25 cellular contexts compared by ENCODE assay signal in the genomic region with DNA sequence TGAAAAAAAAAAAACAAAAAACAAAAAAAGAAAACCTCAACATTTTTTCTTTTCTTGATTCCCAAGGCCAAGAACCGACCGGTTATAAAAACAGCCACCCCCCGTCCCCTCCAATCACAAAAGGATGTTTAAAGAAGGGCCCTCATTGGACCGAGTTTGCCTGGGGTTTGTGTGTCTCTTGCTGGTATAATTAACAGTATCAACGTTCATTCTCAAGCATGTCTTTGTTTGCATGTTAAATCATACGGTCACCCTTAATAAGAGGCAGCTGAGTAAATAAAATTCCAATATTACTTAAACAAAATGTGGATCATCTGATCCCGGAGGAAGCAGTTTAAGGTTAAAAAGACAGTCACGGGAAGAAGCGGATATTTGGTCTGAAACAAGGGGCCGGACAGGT.
DNase-seq lines count a peak whose midpoint lies in the region; ATAC-seq and TF ChIP-seq lines count a peak whose summit lies in the region.
"Had no signal": no experiment of that assay in that cellular context is flagged by ENCODE, and none has a peak within 500 bp of the region (broad histone marks: within the 10 kb centered on the region; RNA-seq: fewer than 3 reads in every experiment).

No MANE protein-coding gene starts in this region.

- H3K4me2 ChIP-seq in smooth muscle cell = no peak overlapping the region
- H3K4me2 ChIP-seq: A549, BLaER1, GM23338 had no signal

- ATAC-seq in HG03135 (IDR thresholded peaks at IDR 0.05; ENCODE audit: unreplicated experiment) (no peak), GM21528 (IDR thresholded peaks at IDR 0.05; ENCODE audit: low FRiP score, unreplicated experiment) (no peak)
- ATAC-seq: A549, GM23338, heart right ventricle, left lobe of liver had no signal

- no peaks in the 10 kb centered on the region for H3K79me2 ChIP-seq in smooth muscle cell (ENCODE audit: low read depth)
- H3K79me2 ChIP-seq: parathyroid adenoma had no signal

- H3K9ac ChIP-seq in smooth muscle cell (ENCODE audit: low read depth) = no peak overlapping the region
- H3K9ac ChIP-seq: BLaER1, parathyroid adenoma had no signal

- H3K27me3 ChIP-seq in smooth muscle cell (ENCODE audit: low read depth) = peaks cover 20% of the 10 kb centered on the region
- H3K27me3 ChIP-seq: BLaER1, sigmoid colon had no signal

- H3F3A ChIP-seq in smooth muscle cell (ENCODE audit: low read depth) = no peaks in the 10 kb centered on the region

- H3K4me3 ChIP-seq in smooth muscle cell = no peak overlapping the region
- H3K4me3 ChIP-seq: A549, BLaER1, coronary artery, GM23338, heart right ventricle, sigmoid colon had no signal

- H3K4me1 ChIP-seq in smooth muscle cell (ENCODE audit: low read depth) = no peaks in the 10 kb centered on the region
- H3K4me1 ChIP-seq: A549, BLaER1, heart right ventricle, parathyroid adenoma, sigmoid colon had no signal

- WGBS in smooth muscle cell (ENCODE audit: low lambda C conversion rate) = 77% methylated on average over 10 of the region's 10 CpGs

- DNase-seq in AG09319 (ENCODE audit: extremely low read depth, low read depth) = peak; percentile 22
- peak; percentile 51 for DNase-seq in NCI-H1092 treated with DMSO at 0.1 percent for 48 hours (lab: John Stamatoyannopoulos, UW)
- peak; percentile 87 for DNase-seq in NCI-H510A treated with DMSO at 0.1 percent for 48 hours (lab: John Stamatoyannopoulos, UW)
- DNase-seq in fibroblast of gingiva (ENCODE audit: low read depth) = peak; percentile 83
- DNase-seq in NCI-H2081 treated with DMSO at 0.1 percent for 48 hours (lab: John Stamatoyannopoulos, UW) = no peak
- DNase-seq in smooth muscle cell (lab: John Stamatoyannopoulos, UW; ENCODE audit: unreplicated experiment) = no peak
- DNase-seq: activated naive CD4-positive, alpha-beta T cell treated with anti-CD3 and anti-CD28 coated beads for 36 hours; activated T-cell treated with anti-CD3 and anti-CD28 coated beads, Interleukin-2, amount 50 U/mL, for 48 hours; amniotic stem cell; EL; heart right ventricle; IMR-90; NCI-H187; NCI-H82; Right ventricle myocardium superior; sigmoid colon; SW 1271 had no signal

- no peak for TF ChIP-seq CTCF in AG09319 (IDR thresholded peaks at IDR 0.05; ENCODE audit: low read depth, low read length)
- no peak for TF ChIP-seq CTCF in smooth muscle cell (IDR thresholded peaks at IDR 0.05; ENCODE audit: borderline replicate concordance, insufficient read depth, poor library complexity, severe bottlenecking)

- H2AFZ ChIP-seq in smooth muscle cell (ENCODE audit: low read depth) = no peak overlapping the region
- H2AFZ ChIP-seq: GM23338, parathyroid adenoma had no signal

- no peaks in the 10 kb centered on the region for H3K36me3 ChIP-seq in smooth muscle cell (ENCODE audit: low read depth)
- H3K36me3 ChIP-seq: BLaER1, heart right ventricle, sigmoid colon had no signal

- no peak overlapping the region for H3K27ac ChIP-seq in smooth muscle cell (ENCODE audit: low read depth)
- H3K27ac ChIP-seq: A549, BLaER1, coronary artery, heart right ventricle, parathyroid adenoma, sigmoid colon had no signal

- H4K20me1 ChIP-seq in smooth muscle cell (ENCODE audit: low read depth) = no peaks in the 10 kb centered on the region
- H4K20me1 ChIP-seq: BLaER1 had no signal

- H3K9me3 ChIP-seq in smooth muscle cell (replicated peaks; ENCODE audit: low read depth) = no peaks in the 10 kb centered on the region
- H3K9me3 ChIP-seq: A549 had no signal

Comparison
In these comparisons a context has a peak if more than half of its experiments do, and no peak if none do; other contexts are left out.
1. DNase-seq: peak in AG09319 (single experiment), NCI-H1092 treated with DMSO at 0.1 percent for 48 hours (single experiment), NCI-H510A treated with DMSO at 0.1 percent for 48 hours (single experiment) and fibroblast of gingiva (single experiment); none in NCI-H2081 treated with DMSO at 0.1 percent for 48 hours (single experiment) and smooth muscle cell (single experiment).